Comparison of ENCODE assay signal across 1 cellular context in genomic region chr6:15577550-15578171, GRCh38.
TF ChIP-seq lines count a peak whose summit lies in the region.

No MANE protein-coding gene starts in this region.

TF ChIP-seq in WTC11, 78 proteins besides CTCF, POLR2A, EP300 and RAD21 (continued from another document):
- TF ChIP-seq ERG (CRISPR knock-in tag; IDR thresholded peaks at IDR 0.05) (no peak), EMX1 (CRISPR knock-in tag; IDR thresholded peaks at IDR 0.05) (no peak), NR2C2 (CRISPR knock-in tag; IDR thresholded peaks at IDR 0.05) (no peak)
